In genomic region chr18:5596585-5596984, GRCh38 we compare ENCODE assay signal across 27 cellular contexts. TPM values are rescaled to one million over a fixed set of nuclear protein-coding genes. Genes with fewer than 3 reads are reported as not detected.
A peak's percentile ranks its signal among the peaks of the same experiment; 100 is the strongest.
DNase-seq lines count a peak whose midpoint lies in the region; ATAC-seq, FAIRE-seq and TF ChIP-seq lines count a peak whose summit lies in the region.
"Had no signal": no experiment of that assay in that cellular context is flagged by ENCODE, and none has a peak within 500 bp of the region (broad histone marks: within the 10 kb centered on the region; RNA-seq: fewer than 3 reads in every experiment).

No MANE protein-coding gene starts in this region.

- no peak for TF ChIP-seq CTCF in HepG2 (CRISPR knock-in tag; IDR thresholded peaks at IDR 0.05)
- no peak for TF ChIP-seq CTCF in right lobe of liver (IDR thresholded peaks at IDR 0.05)
- TF ChIP-seq CTCF in astrocyte of the spinal cord (IDR thresholded peaks at IDR 0.05; ENCODE audit: low read depth, low read length) = no peak

- H4K20me1 ChIP-seq in HepG2 (ENCODE audit: insufficient read depth, low read length) = no peaks in the 10 kb centered on the region
- H4K20me1 ChIP-seq: BLaER1 had no signal

- H3K4me1 ChIP-seq in HepG2 (ENCODE audit: insufficient read depth, low read length) = peaks cover 7% of the 10 kb centered on the region
- no peaks in the 10 kb centered on the region for H3K4me1 ChIP-seq in right lobe of liver
- H3K4me1 ChIP-seq in mesenchymal stem cell (ENCODE audit: control insufficient read depth, insufficient read depth, low read depth, low read length) = no peaks in the 10 kb centered on the region
- H3K4me1 ChIP-seq: BE2C, BLaER1 had no signal

- no peak overlapping the region for H2AK5ac ChIP-seq in mesenchymal stem cell (ENCODE audit: low read length, severe bottlenecking)

- no peak for TF ChIP-seq RAD21 in HepG2 (CRISPR knock-in tag; IDR thresholded peaks at IDR 0.05)

- no peak overlapping the region for H4K8ac ChIP-seq in mesenchymal stem cell (ENCODE audit: low read length)

- H2BK15ac ChIP-seq in mesenchymal stem cell (ENCODE audit: low read depth, poor library complexity, severe bottlenecking) = no peak overlapping the region

- DNase-seq in HepG2 (ENCODE audit: low spot score) (no peak), right lobe of liver (no peak), astrocyte of the spinal cord (ENCODE audit: low read depth, low spot score) (peak; percentile 5), mesenchymal stem cell (no peak), NCI-H226 (no peak)
- DNase-seq: 8988T; ACHN; BE2C; C1 segment of cervical spinal cord; CD4-positive, alpha-beta memory T cell; CD4-positive, CD25-positive, alpha-beta regulatory T cell; CD8-positive, alpha-beta memory T cell; COR-L47; DMS 273 treated with DMSO at 0.1 percent for 48 hours; DMS153; DMS53; DMS79; DND-41; EL; GDM1 had no signal

- POLR2A ChIA-PET in HepG2 (lab: Yijun Ruan, JAX) = no interaction called here

- no peak for FAIRE-seq in HepG2 (lab: Jason Lieb, UNC)
- FAIRE-seq: A204.1, GM12878, GM12892, GM18507 had no signal

- H3K79me2 ChIP-seq in HepG2 (ENCODE audit: insufficient read depth, low read length) = no peaks in the 10 kb centered on the region

- CTCF ChIA-PET in HepG2 (lab: Yijun Ruan, JAX; ENCODE audit: low intra/inter-chr PET ratio, low total read pairs) = no interaction called here

- intact Hi-C loops in HepG2 (cut with micrococcal nuclease; ENCODE audit: unreplicated experiment) (no loop called here), right lobe of liver (cut with DNase I) (no loop called here)

- H3K4me3 ChIP-seq in HepG2 (replicated peaks in 1 of 3; ENCODE audit: insufficient read depth in 1 of 3, low read depth in 2 of 3, low read length in 3 of 3) = no peak overlapping the region
- no peak overlapping the region for H3K4me3 ChIP-seq in right lobe of liver
- H3K4me3 ChIP-seq in astrocyte of the spinal cord (ENCODE audit: low read depth, low read length) = no peak overlapping the region
- no peak overlapping the region for H3K4me3 ChIP-seq in mesenchymal stem cell (ENCODE audit: insufficient read depth in 1 of 2, low read depth in 1 of 2, low read length in 2 of 2)
- H3K4me3 ChIP-seq: BLaER1, GM12878 had no signal

- in situ Hi-C loops in HepG2 (cut with HindIII; ENCODE audit: extremely low pct_ligation_motif_present, low pct_unique_long_range_greater_than_20kb) = no loop called here
- in situ Hi-C loops in astrocyte of the spinal cord (cut with HindIII; ENCODE audit: low sequenced_read_pairs) = no loop called here

- WGBS in HepG2 (ENCODE audit: low lambda C conversion rate) = under 1% methylated on average over 2 of the region's 2 CpGs
- WGBS in right lobe of liver (ENCODE audit: insufficient coverage, low coverage, low lambda C conversion rate, missing lambda C conversion rate) = 72% methylated on average over 2 of the region's 2 CpGs
- no CpG with 5 or more reads among the region's 2 CpGs for WGBS in mesenchymal stem cell

- H2BK120ac ChIP-seq in mesenchymal stem cell (ENCODE audit: low read depth, low read length) = no peak overlapping the region

- H3K14ac ChIP-seq in mesenchymal stem cell (ENCODE audit: low read length in 2 of 2) = no peak overlapping the region

- no peak overlapping the region for H3K4me2 ChIP-seq in HepG2 (ENCODE audit: low read depth, low read length)
- H3K4me2 ChIP-seq in mesenchymal stem cell (ENCODE audit: low read length, poor library complexity, severe bottlenecking) = no peak overlapping the region
- H3K4me2 ChIP-seq: BLaER1 had no signal

- H2BK12ac ChIP-seq in mesenchymal stem cell (ENCODE audit: low read length in 2 of 2) = no peak overlapping the region

- H3K9me3 ChIP-seq in HepG2 (ENCODE audit: low read length) (no peaks in the 10 kb centered on the region), right lobe of liver (no peaks in the 10 kb centered on the region), mesenchymal stem cell (ENCODE audit: control insufficient read depth, low read length) (no peaks in the 10 kb centered on the region)
- H3K9me3 ChIP-seq: BE2C had no signal

- H2AFZ ChIP-seq in HepG2 (ENCODE audit: low read length) (no peak overlapping the region), mesenchymal stem cell (ENCODE audit: low read depth, low read length) (no peak overlapping the region)

- H4K91ac ChIP-seq in mesenchymal stem cell (ENCODE audit: low read length) = no peak overlapping the region

- BruUV-seq in HepG2 (replicated peaks; lab: Mats Ljungman, UMichigan) = no TSS peak

- no peak overlapping the region for H3K9ac ChIP-seq in HepG2 (ENCODE audit: insufficient read depth, low read depth, low read length)
- peak overlapping the region; percentile 7 for H3K9ac ChIP-seq in mesenchymal stem cell (ENCODE audit: low read length)
- H3K9ac ChIP-seq: BLaER1 had no signal

- no peak overlapping the region for H3K18ac ChIP-seq in mesenchymal stem cell (ENCODE audit: low read depth in 1 of 2, low read length in 2 of 2)

- H3K27me3 ChIP-seq in HepG2 (ENCODE audit: control insufficient read depth in 1 of 2, insufficient read depth in 2 of 2, low read length in 2 of 2) = 0 out of 5 replicates have a peak, but pooled peaks cover 0 to 3% of the 10 kb centered on the region in 2 experiments
- H3K27me3 ChIP-seq in right lobe of liver = no peaks in the 10 kb centered on the region
- no peaks in the 10 kb centered on the region for H3K27me3 ChIP-seq in mesenchymal stem cell (ENCODE audit: control insufficient read depth in 1 of 2, insufficient read depth in 1 of 2, low read length in 2 of 2)
- H3K27me3 ChIP-seq: BE2C, BLaER1 had no signal

- TF ChIP-seq EP300 in HepG2 (IDR thresholded peaks at IDR 0.05; ENCODE audit: low read depth in 2 of 2, low read length in 2 of 2) (no peak), HepG2 (CRISPR knock-in tag; IDR thresholded peaks at IDR 0.05; ENCODE audit: borderline replicate concordance) (no peak)

- H3K4ac ChIP-seq in mesenchymal stem cell (ENCODE audit: low read depth in 1 of 2, low read length in 2 of 2) = no peak overlapping the region

- H3K23ac ChIP-seq in mesenchymal stem cell (ENCODE audit: low read length in 2 of 2) = no peak overlapping the region

- no peak overlapping the region for H3K27ac ChIP-seq in HepG2 (ENCODE audit: extremely low read length, insufficient read depth, low read length)
- no peak overlapping the region for H3K27ac ChIP-seq in right lobe of liver
- H3K27ac ChIP-seq in mesenchymal stem cell (ENCODE audit: low read length, poor library complexity, severe bottlenecking) = no peak overlapping the region
- H3K27ac ChIP-seq: BLaER1 had no signal

- ATAC-seq in HepG2 = no peak
- ATAC-seq in right lobe of liver = no peak
- no peak for ATAC-seq in SK-N-SH treated with all-trans-retinoic acid at 6 μM for 48 hours
- no peak for ATAC-seq in HG03460 (IDR thresholded peaks at IDR 0.05; ENCODE audit: unreplicated experiment)
- ATAC-seq: GM12878 had no signal

- no peak overlapping the region for H2BK5ac ChIP-seq in mesenchymal stem cell (ENCODE audit: low read depth, low read length, poor library complexity, severe bottlenecking)

- H3K79me1 ChIP-seq in mesenchymal stem cell (replicated peaks; ENCODE audit: low read length, poor library complexity, severe bottlenecking) = no peaks in the 10 kb centered on the region

- H3K36me3 ChIP-seq in HepG2 (replicated peaks in 1 of 2; ENCODE audit: control insufficient read depth in 1 of 2, insufficient read depth in 2 of 2, low read length in 2 of 2) = no peaks in the 10 kb centered on the region
- no peaks in the 10 kb centered on the region for H3K36me3 ChIP-seq in right lobe of liver
- H3K36me3 ChIP-seq in mesenchymal stem cell (ENCODE audit: control insufficient read depth in 1 of 2, insufficient read depth in 2 of 2, low read depth in 1 of 2, low read length in 2 of 2) = no peaks in the 10 kb centered on the region
- H3K36me3 ChIP-seq: BE2C, BLaER1 had no signal

- no peak for TF ChIP-seq POLR2A in HepG2 (IDR thresholded peaks at IDR 0.05; ENCODE audit: insufficient read depth in 1 of 2, low read depth in 2 of 2, low read length in 2 of 2)
- no peak for TF ChIP-seq POLR2A in right lobe of liver (IDR thresholded peaks at IDR 0.05)

TF ChIP-seq in HepG2, 621 proteins besides CTCF, POLR2A, EP300 and RAD21:
- TF ChIP-seq BRCA1 (CRISPR knock-in tag; IDR thresholded peaks at IDR 0.05) (no peak), ATF7 (IDR thresholded peaks at IDR 0.05) (peak; percentile 76), ATF7 (CRISPR knock-in tag; IDR thresholded peaks at IDR 0.05) (no peak)

TF ChIP-seq in SK-N-SH treated with all-trans-retinoic acid at 6 μM for 48 hours, 23 proteins besides CTCF, POLR2A, EP300 and RAD21 (continues in another document):
- TF ChIP-seq ISL1 (CRISPR knock-in tag; IDR thresholded peaks at IDR 0.05) = no peak
- TF ChIP-seq ZFP3 (CRISPR knock-in tag; IDR thresholded peaks at IDR 0.05) = no peak
- no peak for TF ChIP-seq PPARA (CRISPR knock-in tag; IDR thresholded peaks at IDR 0.05; ENCODE audit: borderline replicate concordance)
- no peak for TF ChIP-seq TCF4 (CRISPR knock-in tag; IDR thresholded peaks at IDR 0.05; ENCODE audit: borderline replicate concordance)

RNA-seq across cellular contexts. Expression of gene EPB41L3, which starts 52.8 kb away (rescaled TPM):
- total RNA-seq in HepG2 (2016; rRNA removed; fragmentation: Illumina TruSeq; extraction: Trizol) (not detected in 2 replicates), right lobe of liver (10 to 100 TPM in 2 of 6 experiments, 1 to 10 TPM in 4; 3.3 to 20.3 (median 6.2) TPM)
- not detected in 2 replicates for total RNA-seq in HepG2 (2016; cell fraction: cytosol; rRNA removed; fragmentation: Illumina TruSeq; extraction: Trizol; ENCODE audit: low read depth)
- not detected in 2 replicates for total RNA-seq in HepG2 (2016; cell fraction: insoluble cytoplasmic fraction; rRNA removed; fragmentation: Illumina TruSeq; extraction: Trizol)
- total RNA-seq in HepG2 (2016; cell fraction: membrane; rRNA removed; fragmentation: Illumina TruSeq; extraction: Trizol) = not detected in 2 replicates
- total RNA-seq in HepG2 (2016; cell fraction: nucleus; rRNA removed; fragmentation: Illumina TruSeq; extraction: Trizol) = not detected in 2 replicates
- not detected in 2 replicates for polyA plus RNA-seq in HepG2 (2011; rRNA removed)
- not detected in 2 replicates for polyA plus RNA-seq in HepG2 (2011; cell fraction: cytosol; rRNA removed)
- polyA plus RNA-seq in HepG2 (2011; cell fraction: nucleus; rRNA removed) = not detected in 2 replicates
- polyA plus RNA-seq in HepG2 (2012) = not detected in 2 replicates
- not detected in 2 replicates for polyA plus RNA-seq in HepG2 (2016; cell fraction: cytosol; fragmentation: Illumina TruSeq; extraction: Trizol; ENCODE audit: low read depth)
- polyA plus RNA-seq in HepG2 (2016; cell fraction: insoluble cytoplasmic fraction; fragmentation: Illumina TruSeq; extraction: Trizol; ENCODE audit: low read depth) = not detected in 2 replicates
- 0.13 TPM in 1 of 2 replicates, not detected in the other for polyA plus RNA-seq in HepG2 (2016; cell fraction: membrane; fragmentation: Illumina TruSeq; extraction: Trizol; ENCODE audit: low read depth)
- not detected in 2 replicates for polyA plus RNA-seq in HepG2 (2016; cell fraction: nucleus; fragmentation: Illumina TruSeq; extraction: Trizol; ENCODE audit: insufficient read depth, low read depth)
- polyA minus RNA-seq in HepG2 (2011; rRNA and poly(A)+ RNA removed; ENCODE audit: low replicate concordance) = 0.80 TPM in 1 of 2 replicates, not detected in the other
- not detected in 2 replicates for polyA minus RNA-seq in HepG2 (2011; cell fraction: cytosol; rRNA and poly(A)+ RNA removed)
- polyA minus RNA-seq in HepG2 (2011; cell fraction: nucleus; rRNA and poly(A)+ RNA removed) = not detected in 2 replicates
- 0.23 TPM for polyA plus RNA-seq in mesenchymal stem cell (2013, experiment 1 of 2)
- 0.33 TPM for polyA plus RNA-seq in mesenchymal stem cell (2013, experiment 2 of 2)
- polyA plus RNA-seq: CD4-positive, CD25-positive, alpha-beta regulatory T cell; CD8-positive, alpha-beta memory T cell had no signal
